6 cellular contexts compared by ENCODE assay signal in the genomic region with DNA sequence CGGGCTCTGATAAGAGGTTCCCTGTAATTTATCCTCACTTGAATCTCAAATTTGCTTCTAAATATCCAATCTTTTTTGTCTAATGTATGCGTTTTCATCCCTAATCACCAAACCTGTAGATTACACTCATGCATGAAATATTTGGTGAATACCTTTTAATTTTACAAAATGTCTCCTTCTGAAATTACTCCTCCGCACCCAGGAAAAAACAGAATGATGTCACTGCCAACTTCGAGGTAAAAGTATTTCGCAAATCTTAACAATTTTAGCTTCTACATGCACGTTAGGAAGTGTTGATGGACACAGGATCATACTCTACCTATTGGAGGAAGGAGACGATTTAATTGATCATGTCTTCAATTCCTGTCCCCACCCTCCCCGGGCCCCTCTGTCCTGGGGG.
"Had no signal": no experiment of that assay in that cellular context is flagged by ENCODE, and none has a peak within 500 bp of the region (broad histone marks: within the 10 kb centered on the region; RNA-seq: fewer than 3 reads in every experiment).

No MANE protein-coding gene starts in this region.

- H3K36me3 Mint-ChIP-seq: IgD-negative memory B cell had no signal

- DNase-seq: H9, HCEC 1CT had no signal

- H3K27ac Mint-ChIP-seq: GM23338, IgD-negative memory B cell had no signal

- H3K4me2 ChIP-seq: GM23338 had no signal

- H3K9me3 Mint-ChIP-seq: H9 had no signal

- H3K27ac ChIP-seq: HL-60 had no signal

- ATAC-seq: GM23338, HepG2 had no signal

- H3K4me3 ChIP-seq: GM23338 had no signal

- H3K27me3 Mint-ChIP-seq: IgD-negative memory B cell had no signal

- H3K4me3 Mint-ChIP-seq: GM23338, H9, IgD-negative memory B cell had no signal
